ENCODE assay signal across 1 cellular context in genomic region chr9:135926402-135927194, GRCh38.
TF ChIP-seq lines count a peak whose summit lies in the region.

No MANE protein-coding gene starts in this region.

TF ChIP-seq in HCT116, 20 proteins besides CTCF, POLR2A, EP300 and RAD21 (continued from another document):
- no peak for TF ChIP-seq ZBTB33 (IDR thresholded peaks at IDR 0.05; ENCODE audit: extremely low read depth, insufficient replicate concordance, low read length)
- TF ChIP-seq SRF (IDR thresholded peaks at IDR 0.05; ENCODE audit: low read depth) = no peak
- TF ChIP-seq ELF1 (IDR thresholded peaks at IDR 0.05; ENCODE audit: borderline replicate concordance, low read depth) = no peak; the same call in 1 of the 2 replicates
- peak; percentile 85 for TF ChIP-seq JUND (IDR thresholded peaks at IDR 0.05)
